Comparison of ENCODE assay signal across 8 cellular contexts in genomic region chr9:113406873-113407511, GRCh38. TPM values are rescaled to one million over a fixed set of nuclear protein-coding genes. Genes with fewer than 3 reads are reported as not detected.
A peak's percentile ranks its signal among the peaks of the same experiment; 100 is the strongest.
DNase-seq lines count a peak whose midpoint lies in the region; FAIRE-seq and TF ChIP-seq lines count a peak whose summit lies in the region.
"Not testable (repeated sequence)": the region's sequence is repeated elsewhere in the genome, so short reads cannot be mapped to it uniquely, and the experiment has no call there.

No MANE protein-coding gene starts in this region.

- not testable (repeated sequence) for FAIRE-seq in D721Med (lab: Jason Lieb, UNC)

- not testable (repeated sequence) for H3K9me3 ChIP-seq in GM23248 (ENCODE audit: low read depth)

- TF ChIP-seq CTCF in D721Med (IDR thresholded peaks at IDR 0.05; ENCODE audit: insufficient read depth, missing control alignments): peak; percentile 87
- TF ChIP-seq CTCF in epithelial cell of proximal tubule (conservative IDR thresholded peaks at IDR 0.05; ENCODE audit: low read depth, low read length): peak; percentile 83
- TF ChIP-seq CTCF in mesothelial cell of epicardium (IDR thresholded peaks at IDR 0.05; ENCODE audit: unreplicated experiment): peak; percentile 77

- H3K9me2 ChIP-seq in GM23248 (ENCODE audit: insufficient read depth): not testable (repeated sequence)

- H3K27me3 Mint-ChIP-seq in mesothelial cell of epicardium (ENCODE audit: low read depth): not testable (repeated sequence)

- not testable (repeated sequence) for H2AFZ ChIP-seq in GM23248

- not testable (repeated sequence) for H4K20me1 ChIP-seq in GM23248 (ENCODE audit: insufficient read depth)

- not testable (repeated sequence) for H3K9me3 Mint-ChIP-seq in mesothelial cell of epicardium

- H3K4me1 ChIP-seq in GM23248 (ENCODE audit: insufficient read depth): not testable (repeated sequence)

- H3K4me3 Mint-ChIP-seq in mesothelial cell of epicardium: peak overlapping the region; percentile 52

- H3K9ac ChIP-seq in GM23248: 0 out of 2 replicates have a peak overlapping the region, but pooled peaks have one; percentile 28

- H3K79me2 ChIP-seq in GM23248 (ENCODE audit: insufficient read depth): peaks cover 34% of the 10 kb centered on the region

- not testable (repeated sequence) for DNase-seq in D721Med (ENCODE audit: insufficient read length, low spot score)
- DNase-seq in GM23248 (peak; percentile 87), NCI-H1092 treated with DMSO at 0.1 percent for 48 hours (lab: John Stamatoyannopoulos, UW) (peak; percentile 55), SIG-M5 (lab: John Stamatoyannopoulos, UW) (peak; percentile 5), activated T-helper 1 cell treated with Interleukin-2 at 50 U/mL for 16 hours (ENCODE audit: low read depth) (peak; percentile 29), epithelial cell of proximal tubule (ENCODE audit: low read depth) (peak; percentile 12), mesothelial cell of epicardium (ENCODE audit: low spot score in 2 of 2, unreplicated experiment in 2 of 2) (peak in 1 of 2 experiments; percentile 58)
- DNase-seq in stimulated activated CD8-positive, alpha-beta memory T cell treated with anti-CD3 and anti-CD28 coated beads, Interleukin-7, amount 100 ng/mL, for 1 hour (ENCODE audit: low read depth in 2 of 2): peak; percentile 14 to 16

- in situ Hi-C loops in GM23248 (cut with MboI): not testable (repeated sequence)

- H3F3A ChIP-seq in GM23248 (ENCODE audit: insufficient read depth): peaks cover 31% of the 10 kb centered on the region

- H3K36me3 ChIP-seq in GM23248 (ENCODE audit: low read depth): not testable (repeated sequence)

- peak overlapping the region; percentile 91 for H3K27ac Mint-ChIP-seq in mesothelial cell of epicardium

- 28 to 38% methylated on average over 6 to 7 of the region's 7 CpGs for WGBS in GM23248 (ENCODE audit: low coverage in 1 of 2, low lambda C conversion rate in 2 of 2, missing lambda C conversion rate in 2 of 2), 2 experiments

- not testable (repeated sequence) for H3K27me3 ChIP-seq in GM23248 (replicated peaks; ENCODE audit: insufficient read depth)

- H3K36me3 Mint-ChIP-seq in mesothelial cell of epicardium: peaks cover 10% of the 10 kb centered on the region

- not testable (repeated sequence) for H3K4me3 ChIP-seq in GM23248; epithelial cell of proximal tubule (ENCODE audit: low read depth, low read length)

- H3K4me1 Mint-ChIP-seq in mesothelial cell of epicardium: peaks cover 16% of the 10 kb centered on the region

- peak overlapping the region; percentile 37; the same call in 1 of the 2 replicates for H3K27ac ChIP-seq in GM23248

- H3K4me2 ChIP-seq in GM23248 (ENCODE audit: unreplicated experiment): not testable (repeated sequence)

RNA-seq across cellular contexts. Expression of gene POLE3, which starts 3.5 kb away (rescaled TPM):
- 52.1 and 55.4 TPM in 2 replicates for total RNA-seq in GM23248 (2014; rRNA removed; shearing (Covaris generic))
- 49.4 and 55.8 TPM in 2 replicates for polyA plus RNA-seq in GM23248 (2016; fragmentation: Nextera tagmentation; extraction: Ambion mirVana)
- total RNA-seq in epithelial cell of proximal tubule (46.1 and 111 TPM in 2 replicates), mesothelial cell of epicardium (44.8 to 50.2 TPM (median 49.5 TPM) in 3 replicates)

RNA-seq across cellular contexts. Expression of gene C9orf43, which starts 3.6 kb away (rescaled TPM):
- 0.13 and 0.76 TPM in 2 replicates for total RNA-seq in GM23248 (2014; rRNA removed; shearing (Covaris generic))
- polyA plus RNA-seq in GM23248 (2016; fragmentation: Nextera tagmentation; extraction: Ambion mirVana): 0.42 and 0.59 TPM in 2 replicates
- 0.22 TPM in 1 of 2 replicates, not detected in the other for total RNA-seq in epithelial cell of proximal tubule
- total RNA-seq in mesothelial cell of epicardium: 0.64 to 0.95 TPM (median 0.72 TPM) in 3 replicates

RNA-seq across cellular contexts. Expression of gene ALAD, which starts 5.9 kb away (rescaled TPM):
- total RNA-seq in GM23248 (2014; rRNA removed; shearing (Covaris generic)): 9.7 and 13.7 TPM in 2 replicates
- polyA plus RNA-seq in GM23248 (2016; fragmentation: Nextera tagmentation; extraction: Ambion mirVana): 18.5 and 18.7 TPM in 2 replicates
- 4.5 and 5.1 TPM in 2 replicates for total RNA-seq in epithelial cell of proximal tubule
- 42.9 to 45.6 TPM (median 44.2 TPM) in 3 replicates for total RNA-seq in mesothelial cell of epicardium

RNA-seq across cellular contexts. Expression of gene HDHD3, which starts 30.2 kb away (rescaled TPM):
- 5.3 and 13.2 TPM in 2 replicates for total RNA-seq in GM23248 (2014; rRNA removed; shearing (Covaris generic))
- polyA plus RNA-seq in GM23248 (2016; fragmentation: Nextera tagmentation; extraction: Ambion mirVana): 7.7 and 8.3 TPM in 2 replicates
- total RNA-seq in epithelial cell of proximal tubule: 13.5 and 22.6 TPM in 2 replicates
- total RNA-seq in mesothelial cell of epicardium: 26.9 to 30.8 TPM (median 27.7 TPM) in 3 replicates

RNA-seq across cellular contexts. Expression of gene RGS3, which starts 56.5 kb away (rescaled TPM):
- 44.5 and 58.0 TPM in 2 replicates for total RNA-seq in GM23248 (2014; rRNA removed; shearing (Covaris generic))
- 48.6 and 54.8 TPM in 2 replicates for polyA plus RNA-seq in GM23248 (2016; fragmentation: Nextera tagmentation; extraction: Ambion mirVana)
- 66.9 and 79.2 TPM in 2 replicates for total RNA-seq in epithelial cell of proximal tubule
- 24.9 to 26.6 TPM (median 26.3 TPM) in 3 replicates for total RNA-seq in mesothelial cell of epicardium
